8 cellular contexts compared by ENCODE assay signal in the genomic region with DNA sequence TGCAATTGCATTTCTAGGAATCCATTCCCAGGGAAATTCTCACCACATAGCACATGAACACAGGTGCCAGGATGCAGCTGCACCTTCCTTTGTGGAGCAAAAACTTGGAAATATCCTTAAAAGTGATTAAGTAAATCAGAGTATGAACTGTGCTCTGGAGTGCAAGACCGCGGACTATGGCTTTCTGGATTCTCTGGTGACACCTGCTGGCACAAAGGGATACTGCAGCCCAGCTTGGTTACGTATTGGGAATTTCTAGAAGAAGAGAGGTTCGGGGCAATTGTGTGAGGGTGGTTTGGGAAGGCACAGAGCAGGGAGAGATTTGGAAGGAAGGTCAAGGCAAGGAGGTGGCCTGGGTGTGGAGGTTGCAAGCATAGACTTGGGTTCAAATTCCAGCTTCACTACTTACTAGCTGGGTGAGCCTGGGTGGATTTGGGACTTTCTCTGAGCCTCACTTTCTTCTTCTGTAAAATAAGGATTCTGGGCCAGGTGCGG. TPM values are rescaled to one million over a fixed set of nuclear protein-coding genes. Genes with fewer than 3 reads are reported as not detected.
A peak's percentile ranks its signal among the peaks of the same experiment; 100 is the strongest.
DNase-seq lines count a peak whose midpoint lies in the region; ATAC-seq and TF ChIP-seq lines count a peak whose summit lies in the region.

No MANE protein-coding gene starts in this region.

- CTCF ChIA-PET in Caco-2 (lab: Charles Lee), result interaction anchor here (0.6 to 5.9 kb wide), 19 partner anchors 10 to 422 kb away, joined by 3 to 106 read pairs (median 4); partner anchors contain the start of genes CEBPB and PEDS1

- H3K4me1 Mint-ChIP-seq in Caco-2 (ENCODE audit: low read depth, unreplicated experiment), result peaks cover 13% of the 10 kb centered on the region
- peaks cover 13% of the 10 kb centered on the region for H3K4me1 Mint-ChIP-seq in activated T-helper 17 cell treated with anti-CD3 and anti-CD28 coated beads, Interleukin-2, amount 50 U/mL, for 72 hours

- peak overlapping the region; percentile 12 for H3K27ac Mint-ChIP-seq in Caco-2 (ENCODE audit: unreplicated experiment)
- H3K27ac Mint-ChIP-seq in activated T-helper 17 cell treated with anti-CD3 and anti-CD28 coated beads, Interleukin-2, amount 50 U/mL, for 72 hours, result no peak overlapping the region

- WGBS in ovary, 3 donors, result 23 to 26% (median 24%) methylated on average over 5 of the region's 5 CpGs
- 0 to 21% methylated on average over 4 to 5 of the region's 5 CpGs for WGBS in upper lobe of left lung, 2 donors

- POLR2A ChIA-PET in Caco-2 (lab: Charles Lee), result interaction anchor here (0.7 to 2.1 kb wide), 6 partner anchors 15 to 53 kb away, joined by 3 to 10 read pairs (median 4); partner anchors contain the start of gene PEDS1

- TF ChIP-seq POLR2A in ovary (IDR thresholded peaks at IDR 0.05) (no peak), upper lobe of left lung (IDR thresholded peaks at IDR 0.05) (no peak)

- H3K36me3 Mint-ChIP-seq in Caco-2 (ENCODE audit: insufficient read depth, unreplicated experiment), result peaks cover 18% of the 10 kb centered on the region
- no peaks in the 10 kb centered on the region for H3K36me3 Mint-ChIP-seq in activated T-helper 17 cell treated with anti-CD3 and anti-CD28 coated beads, Interleukin-2, amount 50 U/mL, for 72 hours (ENCODE audit: low read depth)

- H3K4me1 ChIP-seq in Caco-2, result peaks cover 38% of the 10 kb centered on the region
- peaks cover 13% of the 10 kb centered on the region for H3K4me1 ChIP-seq in foreskin keratinocyte
- peaks cover 4% of the 10 kb centered on the region for H3K4me1 ChIP-seq in ovary (ENCODE audit: insufficient read depth)
- peaks cover 29 to 42% (median 37%) of the 10 kb centered on the region in 4 donors for H3K4me1 ChIP-seq in upper lobe of left lung

- peak; percentile 32 for ATAC-seq in activated T-helper 17 cell treated with anti-CD3 and anti-CD28 coated beads, Interleukin-2, amount 50 U/mL, for 72 hours (replicated peaks)
- peak; percentile 7 for ATAC-seq in foreskin keratinocyte
- peak; percentile 64 to 76 for ATAC-seq in upper lobe of left lung (ENCODE audit: low FRiP score in 2 of 2)
- ATAC-seq in HG02759 (IDR thresholded peaks at IDR 0.05; ENCODE audit: unreplicated experiment), result no peak

- TF ChIP-seq CTCF in Caco-2 (IDR thresholded peaks at IDR 0.05; ENCODE audit: insufficient read depth in 1 of 2, low read depth in 1 of 2, low read length in 1 of 2, severe bottlenecking in 1 of 2, unreplicated experiment in 1 of 2) (peak; percentile 99 to 100), foreskin keratinocyte (conservative IDR thresholded peaks at IDR 0.05) (peak; percentile 97), ovary (IDR thresholded peaks at IDR 0.05) (peak; percentile 47 to 86 (median 63)), upper lobe of left lung (IDR thresholded peaks at IDR 0.05) (peak; percentile 88 to 95 (median 92))

- H3K4me3 ChIP-seq in Caco-2 (ENCODE audit: low read depth, low read length) (no peak overlapping the region), ovary (no peak overlapping the region), upper lobe of left lung (no peak overlapping the region)
- H3K4me3 ChIP-seq in Jurkat, Clone E6-1 (ENCODE audit: low read length), result no peak overlapping the region

- H3K36me3 ChIP-seq in Caco-2 (ENCODE audit: control insufficient read depth, insufficient read depth, low read length) (no peaks in the 10 kb centered on the region), ovary (no peaks in the 10 kb centered on the region), upper lobe of left lung (no peaks in the 10 kb centered on the region)

- peak; percentile 90 to 96 for DNase-seq in Caco-2
- DNase-seq in Jurkat, Clone E6-1 (ENCODE audit: low read depth, low spot score), result peak; percentile 62
- DNase-seq in RPMI7951 (ENCODE audit: low read depth), result peak; percentile 80
- DNase-seq in foreskin keratinocyte, result no peak
- peak; percentile 53 to 83 (median 80) for DNase-seq in ovary
- DNase-seq in upper lobe of left lung, result peak in 1 of 2 donors; percentile 86

- TF ChIP-seq EP300 in ovary (IDR thresholded peaks at IDR 0.05) (no peak), upper lobe of left lung (IDR thresholded peaks at IDR 0.05) (no peak)

- H3K9me3 Mint-ChIP-seq in Caco-2 (ENCODE audit: unreplicated experiment), result no peaks in the 10 kb centered on the region
- no peaks in the 10 kb centered on the region for H3K9me3 Mint-ChIP-seq in activated T-helper 17 cell treated with anti-CD3 and anti-CD28 coated beads, Interleukin-2, amount 50 U/mL, for 72 hours

- no peaks in the 10 kb centered on the region for H3K27me3 ChIP-seq in Caco-2 (replicated peaks; ENCODE audit: control insufficient read depth, insufficient read depth, low read length)
- H3K27me3 ChIP-seq in foreskin keratinocyte, result no peaks in the 10 kb centered on the region
- no peaks in the 10 kb centered on the region for H3K27me3 ChIP-seq in ovary
- H3K27me3 ChIP-seq in upper lobe of left lung, result no peaks in the 10 kb centered on the region

- H3K27ac ChIP-seq in foreskin keratinocyte (no peak overlapping the region), ovary (no peak overlapping the region), upper lobe of left lung (no peak overlapping the region)

- BruUV-seq in Caco-2 (replicated peaks; lab: Mats Ljungman, UMichigan), result no TSS peak

- intact Hi-C loops in Caco-2 (cut with micrococcal nuclease; ENCODE audit: unreplicated experiment), result loop anchor here (1.0 to 2.0 kb wide), 3 partner anchors 48 to 190 kb away; no protein-coding TSS in a partner anchor
- intact Hi-C loops in ovary (cut with DNase I), result loop anchor here in 3 of 4 donors (5.0 kb wide), 3 partner anchors 37 to 187 kb away; partner anchors contain the start of gene SNAI1 (in 1 of the 3)

- H3K9me3 ChIP-seq in Caco-2 (no peaks in the 10 kb centered on the region), ovary (no peaks in the 10 kb centered on the region), upper lobe of left lung (no peaks in the 10 kb centered on the region)

- no peak overlapping the region for H3K4me3 Mint-ChIP-seq in Caco-2 (ENCODE audit: unreplicated experiment)
- no peak overlapping the region for H3K4me3 Mint-ChIP-seq in activated T-helper 17 cell treated with anti-CD3 and anti-CD28 coated beads, Interleukin-2, amount 50 U/mL, for 72 hours

- no peaks in the 10 kb centered on the region for H3K27me3 Mint-ChIP-seq in Caco-2 (ENCODE audit: insufficient read depth, unreplicated experiment)
- no peaks in the 10 kb centered on the region for H3K27me3 Mint-ChIP-seq in activated T-helper 17 cell treated with anti-CD3 and anti-CD28 coated beads, Interleukin-2, amount 50 U/mL, for 72 hours

RNA-seq across cellular contexts. Expression of gene PEDS1, which starts 15.9 kb away (rescaled TPM):
- 78.3 and 84.1 TPM in 2 replicates for total RNA-seq in Caco-2 (2022)
- polyA plus RNA-seq in Jurkat, Clone E6-1 (2012; ENCODE audit: insufficient read depth, insufficient read length), result 39.7 TPM
- total RNA-seq in RPMI7951 (2014; rRNA removed; shearing (Covaris generic)), result 54.2 and 56.1 TPM in 2 replicates
- 10 to 100 TPM; 13.1 to 22.0 TPM for total RNA-seq in activated T-helper 17 cell treated with anti-CD3 and anti-CD28 coated beads, Interleukin-2, amount 50 U/mL, for 72 hours
- 58.2 and 67.4 TPM in 2 replicates for total RNA-seq in foreskin keratinocyte
- polyA plus RNA-seq in foreskin keratinocyte, result 57.0 and 65.6 TPM in 2 replicates
- total RNA-seq in ovary, result 10 to 100 TPM in 6 of 7 donors, 1 to 10 TPM in 1; 7.5 to 18.2 (median 12.6) TPM
- 10 to 100 TPM; 11.6 to 11.7 TPM for polyA plus RNA-seq in ovary
- 10 to 100 TPM; 30.4 to 59.3 (median 34.2) TPM for total RNA-seq in upper lobe of left lung

RNA-seq across cellular contexts. Expression of gene CEBPB, which starts 21.3 kb away (rescaled TPM):
- total RNA-seq in Caco-2 (2022) (160 and 183 TPM in 2 replicates), foreskin keratinocyte (24.1 and 25.7 TPM in 2 replicates), ovary (100 to 1,000 TPM in 5 of 7 donors, 10 to 100 TPM in 2; 84.1 to 296 (median 153) TPM), upper lobe of left lung (100 to 1,000 TPM; 161 to 411 (median 292) TPM)
- 7.5 TPM for polyA plus RNA-seq in Jurkat, Clone E6-1 (2012; ENCODE audit: insufficient read depth, insufficient read length)
- total RNA-seq in RPMI7951 (2014; rRNA removed; shearing (Covaris generic)), result 27.9 and 36.7 TPM in 2 replicates
- total RNA-seq in activated T-helper 17 cell treated with anti-CD3 and anti-CD28 coated beads, Interleukin-2, amount 50 U/mL, for 72 hours, result 10 to 100 TPM; 11.6 to 19.0 TPM
- polyA plus RNA-seq in foreskin keratinocyte (31.9 and 32.3 TPM in 2 replicates), ovary (10 to 100 TPM; 15.7 to 19.2 TPM)

RNA-seq across cellular contexts. Expression of gene UBE2V1, which starts 56.4 kb away (rescaled TPM):
- total RNA-seq in Caco-2 (2022), result 485 and 509 TPM in 2 replicates
- polyA plus RNA-seq in Jurkat, Clone E6-1 (2012; ENCODE audit: insufficient read depth, insufficient read length), result 163 TPM
- total RNA-seq in RPMI7951 (2014; rRNA removed; shearing (Covaris generic)), result 134 and 174 TPM in 2 replicates
- 100 to 1,000 TPM; 197 to 205 TPM for total RNA-seq in activated T-helper 17 cell treated with anti-CD3 and anti-CD28 coated beads, Interleukin-2, amount 50 U/mL, for 72 hours
- 79.8 and 81.9 TPM in 2 replicates for total RNA-seq in foreskin keratinocyte
- 82.0 and 85.8 TPM in 2 replicates for polyA plus RNA-seq in foreskin keratinocyte
- total RNA-seq in ovary, result 10 to 100 TPM; 51.0 to 90.3 (median 77.2) TPM
- polyA plus RNA-seq in ovary, result 100 to 1,000 TPM in 1 of 2 donors, 10 to 100 TPM in 1; 43.6 to 189 TPM
- 100 to 1,000 TPM in 1 of 6 donors, 10 to 100 TPM in 5; 50.3 to 116 (median 69.9) TPM for total RNA-seq in upper lobe of left lung

Comparison
In these comparisons a context has a peak if more than half of its experiments do, and no peak if none do; other contexts are left out.
1. DNase-seq: peak in Caco-2 (2 of 2), Jurkat, Clone E6-1 (single experiment), RPMI7951 (single experiment) and ovary (5 of 5); none in foreskin keratinocyte (0 of 2).
2. Peak in every context shown above with its lines, with median percentiles within 50 percentile points of each other: CTCF ChIP-seq.